In the genomic region with DNA sequence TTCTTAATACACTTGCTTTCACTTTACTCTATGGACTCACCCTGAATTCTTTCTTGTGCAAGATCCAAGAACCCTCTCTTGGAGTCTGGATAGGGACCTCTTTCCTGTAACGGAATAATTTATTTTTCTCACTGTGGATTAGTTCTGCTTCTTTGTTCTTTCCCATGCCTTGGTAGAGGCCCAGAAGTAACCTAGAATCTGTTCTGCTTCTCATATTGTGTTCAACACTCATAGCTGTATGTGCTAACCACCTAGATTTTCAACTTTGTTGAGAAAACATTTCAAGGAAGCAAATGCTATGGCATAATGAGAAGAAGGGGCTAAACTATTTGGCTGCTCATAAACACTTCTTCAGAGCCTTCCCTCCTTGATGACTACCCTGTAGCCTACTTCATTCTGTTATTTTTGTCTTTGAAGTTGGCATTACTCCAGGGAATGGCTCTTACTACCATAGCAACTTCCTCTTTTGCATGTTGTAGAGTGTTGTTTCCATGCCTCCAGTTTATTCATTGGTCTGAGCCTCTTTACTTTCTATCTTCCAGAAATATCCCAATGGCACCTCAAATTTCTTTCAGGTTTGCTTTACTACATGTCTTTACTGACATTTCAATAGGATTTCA, we compare ENCODE assay signal across 12 cellular contexts.
DNase-seq lines count a peak whose midpoint lies in the region; ATAC-seq and TF ChIP-seq lines count a peak whose summit lies in the region.
"Had no signal": no experiment of that assay in that cellular context is flagged by ENCODE, and none has a peak within 500 bp of the region (broad histone marks: within the 10 kb centered on the region; RNA-seq: fewer than 3 reads in every experiment).

No MANE protein-coding gene starts in this region.

- peaks cover 9 to 15% (median 11%) of the 10 kb centered on the region in 3 donors for H3K4me1 Mint-ChIP-seq in naive B cell

- peak; percentile 43 to 54 for DNase-seq in HL-60 (ENCODE audit: low read depth in 1 of 2, low spot score in 1 of 2)
- peak; percentile 34 for DNase-seq in astrocyte of the spinal cord (ENCODE audit: low read depth, low spot score)
- peak; percentile 2 for DNase-seq in naive B cell
- DNase-seq in left colon = no peak
- no peak for DNase-seq in DMS153 treated with DMSO at 0.1 percent for 48 hours (lab: John Stamatoyannopoulos, UW; ENCODE audit: unreplicated experiment)
- DNase-seq: activated T-cell treated with anti-CD3 and anti-CD28 coated beads for 4 hours; effector memory CD8-positive, alpha-beta T cell; stimulated activated CD4-positive, alpha-beta T cell treated with anti-CD3 and anti-CD28 coated beads, Interleukin-2, amount 100 ng/mL, for 24 hours; upper lobe of left lung had no signal

- in situ Hi-C loops in astrocyte of the spinal cord (cut with HindIII; ENCODE audit: low sequenced_read_pairs) = no loop called here

- H3K4me3 Mint-ChIP-seq in naive B cell = peak overlapping the region in 1 of 8 donors; percentile 1
- H3K4me3 Mint-ChIP-seq: effector memory CD8-positive, alpha-beta T cell had no signal

- H3K36me3 Mint-ChIP-seq in naive B cell = peaks cover 16 to 27% of the 10 kb centered on the region in 2 donors

- intact Hi-C loops in left colon (cut with DNase I, micrococcal nuclease) = no loop called here

- H3K27me3 ChIP-seq in HL-60 (ENCODE audit: insufficient read depth, poor library complexity, severe bottlenecking) = no peaks in the 10 kb centered on the region
- H3K27me3 ChIP-seq: SJSA1, upper lobe of left lung had no signal

- TF ChIP-seq CTCF in HL-60 (IDR thresholded peaks at IDR 0.05; ENCODE audit: insufficient read depth, low read length) (no peak), astrocyte of the spinal cord (IDR thresholded peaks at IDR 0.05; ENCODE audit: low read depth, low read length) (no peak)

- ATAC-seq in GM19324 (IDR thresholded peaks at IDR 0.05; ENCODE audit: low FRiP score, unreplicated experiment) (peak; percentile 48), naive B cell (ENCODE audit: low read depth in 2 of 2) (peak in 1 of 2 donors; percentile 56), left colon (no peak), HG03108 (IDR thresholded peaks at IDR 0.05; ENCODE audit: unreplicated experiment) (no peak)
- ATAC-seq: effector memory CD8-positive, alpha-beta T cell had no signal

- H3K9me3 Mint-ChIP-seq in naive B cell = peaks cover 3 to 32% (median 12%) of the 10 kb centered on the region in 7 donors

- H3K27ac Mint-ChIP-seq in naive B cell = peak overlapping the region in 1 of 6 donors; percentile 12
- H3K27ac Mint-ChIP-seq: effector memory CD8-positive, alpha-beta T cell had no signal

- no peaks in the 10 kb centered on the region for H3K27me3 Mint-ChIP-seq in naive B cell
- H3K27me3 Mint-ChIP-seq: effector memory CD8-positive, alpha-beta T cell had no signal

- no peak overlapping the region for H3K4me3 ChIP-seq in HL-60 (replicated peaks; ENCODE audit: insufficient read depth, low read length)
- H3K4me3 ChIP-seq in astrocyte of the spinal cord (ENCODE audit: low read depth, low read length) = no peak overlapping the region
- H3K4me3 ChIP-seq: SJSA1, upper lobe of left lung had no signal

- H3K27ac ChIP-seq in HL-60 (replicated peaks) = peak overlapping the region; percentile 64
- H3K27ac ChIP-seq: SJSA1, upper lobe of left lung had no signal

Comparison
In these comparisons a context has a peak if more than half of its experiments do, and no peak if none do; other contexts are left out.
1. DNase-seq: peak in HL-60 (2 of 2), astrocyte of the spinal cord (single experiment) and naive B cell (single experiment); none in left colon (0 of 2) and DMS153 treated with DMSO at 0.1 percent for 48 hours (single experiment).